Comparison of ENCODE assay signal across 34 cellular contexts in the genomic region with DNA sequence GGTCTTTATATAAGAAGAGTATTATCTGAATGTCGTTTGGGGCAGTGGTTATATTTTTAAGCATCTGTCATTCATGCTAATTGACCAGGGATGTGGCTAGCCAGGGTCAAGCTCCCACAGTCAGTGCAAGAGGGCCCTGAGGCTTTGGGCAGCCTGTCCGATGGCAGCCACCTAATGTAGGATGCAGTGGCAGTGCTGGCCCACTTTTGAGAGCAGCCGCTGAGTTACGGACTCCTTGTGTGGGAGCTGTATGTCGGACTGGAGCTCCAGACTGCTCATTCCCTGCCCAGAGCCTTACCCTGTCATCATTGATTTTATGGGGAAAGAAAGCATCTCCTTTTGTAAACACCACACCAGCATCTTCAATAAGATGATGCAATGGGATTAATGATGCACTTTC.
"Had no signal": no experiment of that assay in that cellular context is flagged by ENCODE, and none has a peak within 500 bp of the region (broad histone marks: within the 10 kb centered on the region; RNA-seq: fewer than 3 reads in every experiment).

No MANE protein-coding gene starts in this region.

- H3K4me1 Mint-ChIP-seq: activated CD4-positive, alpha-beta T cell treated with anti-CD3 and anti-CD28 coated beads, Interleukin-2, amount 10 ng/mL, durations not matched to agents 24 days and 14 days; activated CD8-positive, alpha-beta memory T cell treated with anti-CD3 and anti-CD28 coated beads, Interleukin-2, amount 10 ng/mL, durations not matched to agents 7 days and 5 days; activated naive CD4-positive, alpha-beta T cell treated with anti-CD3 and anti-CD28 coated beads, Interleukin-2, amount 10 ng/mL, durations not matched to agents 7 days and 5 days; activated naive CD8-positive, alpha-beta T cell treated with anti-CD3 and anti-CD28 coated beads for 36 hours had no signal

- H3K4me3 ChIP-seq: adrenal gland, body of pancreas, breast epithelium had no signal

- H3K27ac ChIP-seq: adrenal gland, body of pancreas, brain microvascular endothelial cell, breast epithelium, VCaP had no signal

- H3K4me3 Mint-ChIP-seq: activated B cell treated with CpG ODN at 0.5 μM for 24 hours; activated CD4-positive, alpha-beta memory T cell treated with anti-CD3 and anti-CD28 coated beads, Interleukin-2, amount 10 ng/mL, durations not matched to agents 7 days and 5 days; activated CD4-positive, alpha-beta T cell treated with anti-CD3 and anti-CD28 coated beads, Interleukin-2, amount 10 ng/mL, durations not matched to agents 24 days and 14 days; activated CD8-positive, alpha-beta memory T cell treated with anti-CD3 and anti-CD28 coated beads, Interleukin-2, amount 10 ng/mL, durations not matched to agents 7 days and 5 days; activated CD8-positive, alpha-beta T cell treated with anti-CD3 and anti-CD28 coated beads, Interleukin-2, amount 10 ng/mL, durations not matched to agents 7 days and 5 days; activated naive CD4-positive, alpha-beta T cell treated with anti-CD3 and anti-CD28 coated beads, Interleukin-2, amount 10 ng/mL, durations not matched to agents 7 days and 5 days; activated naive CD8-positive, alpha-beta T cell treated with anti-CD3 and anti-CD28 coated beads for 36 hours; activated T-cell treated with anti-CD3 and anti-CD28 coated beads, Interleukin-2, amount 50 U/mL, for 24 hours; T-helper 1 cell treated with Interleukin-12 subunit alpha and Interleukin-12 subunit beta and Interleukin-4 antibody, amounts not matched to agents 30 μg/mL and 1 μg/mL, for 36 hours; T-helper 2 cell treated with Interferon-gamma antibody and Interleukin-4, amounts not matched to agents 5 μg/mL and 100 μg/mL, for 36 hours had no signal

- H3K27me3 ChIP-seq: adrenal gland, body of pancreas, brain microvascular endothelial cell, breast epithelium had no signal

- H3K9me3 Mint-ChIP-seq: activated B cell treated with CpG ODN at 0.5 μM for 24 hours; activated CD4-positive, alpha-beta memory T cell treated with anti-CD3 and anti-CD28 coated beads, Interleukin-2, amount 10 ng/mL, durations not matched to agents 7 days and 5 days; activated CD4-positive, alpha-beta T cell treated with anti-CD3 and anti-CD28 coated beads, Interleukin-2, amount 10 ng/mL, durations not matched to agents 24 days and 14 days; activated naive CD4-positive, alpha-beta T cell treated with anti-CD3 and anti-CD28 coated beads, Interleukin-2, amount 10 ng/mL, durations not matched to agents 7 days and 5 days; activated naive CD4-positive, alpha-beta T cell treated with anti-CD3 and anti-CD28 coated beads, Interleukin-2, amount 50 U/mL, for 72 hours; activated naive CD8-positive, alpha-beta T cell treated with anti-CD3 and anti-CD28 coated beads for 36 hours; activated T-cell treated with anti-CD3 and anti-CD28 coated beads, Interleukin-2, amount 50 U/mL, for 24 hours; activated T-helper 2 cell treated with anti-CD3 and anti-CD28 coated beads, Interferon-gamma antibody, Interleukin-2, Interleukin-4, amounts not matched to agents 10 μg/mL and 5 μg/mL and 100 μg/mL, durations not matched to agents 14 hours and 24 hours and 36 hours; T-helper 1 cell treated with Interleukin-12 subunit alpha and Interleukin-12 subunit beta and Interleukin-4 antibody, amounts not matched to agents 30 μg/mL and 1 μg/mL, for 36 hours; T-helper 2 cell treated with Interferon-gamma antibody and Interleukin-4, amounts not matched to agents 5 μg/mL and 100 μg/mL, for 36 hours had no signal

- H3K9me3 ChIP-seq: adrenal gland, body of pancreas, breast epithelium had no signal

- H3K4me1 ChIP-seq: adrenal gland, body of pancreas, breast epithelium had no signal

- H3K36me3 Mint-ChIP-seq: activated CD8-positive, alpha-beta memory T cell treated with anti-CD3 and anti-CD28 coated beads, Interleukin-2, amount 10 ng/mL, durations not matched to agents 7 days and 5 days; activated naive CD4-positive, alpha-beta T cell treated with anti-CD3 and anti-CD28 coated beads, Interleukin-2, amount 10 ng/mL, durations not matched to agents 7 days and 5 days; activated naive CD4-positive, alpha-beta T cell treated with anti-CD3 and anti-CD28 coated beads, Interleukin-2, amount 50 U/mL, for 72 hours; activated naive CD8-positive, alpha-beta T cell treated with anti-CD3 and anti-CD28 coated beads for 36 hours had no signal

- ATAC-seq: activated CD8-positive, alpha-beta memory T cell treated with anti-CD3 and anti-CD28 coated beads, Interleukin-2, amount 10 ng/mL, durations not matched to agents 7 days and 5 days; activated CD8-positive, alpha-beta T cell treated with anti-CD3 and anti-CD28 coated beads, Interleukin-2, amount 10 ng/mL, durations not matched to agents 7 days and 5 days; activated naive CD4-positive, alpha-beta T cell treated with anti-CD3 and anti-CD28 coated beads, Interleukin-2, amount 50 U/mL, for 72 hours; body of pancreas had no signal

- H3K36me3 ChIP-seq: adrenal gland, brain microvascular endothelial cell, breast epithelium had no signal

- H3K27ac Mint-ChIP-seq: activated B cell treated with CpG ODN at 0.5 μM for 24 hours; activated CD4-positive, alpha-beta memory T cell treated with anti-CD3 and anti-CD28 coated beads, Interleukin-2, amount 10 ng/mL, durations not matched to agents 7 days and 5 days; activated CD4-positive, alpha-beta T cell treated with anti-CD3 and anti-CD28 coated beads, Interleukin-2, amount 10 ng/mL, durations not matched to agents 24 days and 14 days; activated CD8-positive, alpha-beta memory T cell treated with anti-CD3 and anti-CD28 coated beads, Interleukin-2, amount 10 ng/mL, durations not matched to agents 7 days and 5 days; activated CD8-positive, alpha-beta T cell treated with anti-CD3 and anti-CD28 coated beads, Interleukin-2, amount 10 ng/mL, durations not matched to agents 7 days and 5 days; activated naive CD4-positive, alpha-beta T cell treated with anti-CD3 and anti-CD28 coated beads, Interleukin-2, amount 10 ng/mL, durations not matched to agents 7 days and 5 days; activated naive CD4-positive, alpha-beta T cell treated with anti-CD3 and anti-CD28 coated beads, Interleukin-2, amount 50 U/mL, for 72 hours; activated naive CD8-positive, alpha-beta T cell treated with anti-CD3 and anti-CD28 coated beads for 36 hours; activated T-cell treated with anti-CD3 and anti-CD28 coated beads, Interleukin-2, amount 50 U/mL, for 24 hours; activated T-helper 2 cell treated with anti-CD3 and anti-CD28 coated beads, Interferon-gamma antibody, Interleukin-2, Interleukin-4, amounts not matched to agents 10 μg/mL and 5 μg/mL and 100 μg/mL, durations not matched to agents 14 hours and 24 hours and 36 hours; T-helper 1 cell treated with Interleukin-12 subunit alpha and Interleukin-12 subunit beta and Interleukin-4 antibody, amounts not matched to agents 30 μg/mL and 1 μg/mL, for 36 hours; T-helper 2 cell treated with Interferon-gamma antibody and Interleukin-4, amounts not matched to agents 5 μg/mL and 100 μg/mL, for 36 hours had no signal

- DNase-seq: activated B cell treated with CpG ODN at 0.5 μM for 24 hours; activated CD4-positive, alpha-beta memory T cell treated with anti-CD3 and anti-CD28 coated beads, Interleukin-2, amount 10 ng/mL, durations not matched to agents 7 days and 5 days; activated CD4-positive, alpha-beta T cell treated with anti-CD3 and anti-CD28 coated beads for 4 hours; activated CD4-positive, alpha-beta T cell treated with anti-CD3 and anti-CD28 coated beads, Interleukin-2, amount 10 ng/mL, durations not matched to agents 24 days and 14 days; activated CD4-positive, alpha-beta T cell treated with anti-CD3 and anti-CD28 coated beads, Interleukin-2, amount 50 U/mL, for 1 hour; activated CD4-positive, alpha-beta T cell treated with anti-CD3 and anti-CD28 coated beads, Interleukin-2, amount 50 U/mL, for 4 hours; activated CD4-positive, CD25-positive, alpha-beta regulatory T cell treated with anti-CD3 and anti-CD28 coated beads, Interleukin-2, amount 50 U/mL, for 72 hours; activated CD8-positive, alpha-beta memory T cell treated with anti-CD3 and anti-CD28 coated beads for 24 hours; activated CD8-positive, alpha-beta memory T cell treated with anti-CD3 and anti-CD28 coated beads, Interleukin-2, amount 10 ng/mL, durations not matched to agents 7 days and 5 days; activated CD8-positive, alpha-beta memory T cell treated with anti-CD3 and anti-CD28 coated beads, Interleukin-2, amount 50 U/mL, for 48 hours; activated CD8-positive, alpha-beta T cell treated with anti-CD3 and anti-CD28 coated beads, Interleukin-2, amount 10 ng/mL, durations not matched to agents 7 days and 5 days; activated effector memory CD4-positive, alpha-beta T cell treated with Interleukin-2 at 50 U/mL for 16 hours; activated gamma-delta T cell; activated naive CD4-positive, alpha-beta T cell treated with anti-CD3 and anti-CD28 coated beads, Interleukin-2, amount 10 ng/mL, durations not matched to agents 7 days and 5 days; activated naive CD4-positive, alpha-beta T cell treated with Interleukin-2 at 50 U/mL for 16 hours; activated naive CD8-positive, alpha-beta T cell treated with anti-CD3 and anti-CD28 coated beads for 36 hours; activated T-cell treated with anti-CD3 and anti-CD28 coated beads, Interleukin-2, amount 50 U/mL, for 24 hours; activated T-cell treated with anti-CD3 and anti-CD28 coated beads, Interleukin-2, amount 50 U/mL, for 48 hours; adrenal gland; amniotic stem cell; aorta; body of pancreas; brain microvascular endothelial cell; central memory CD4-positive, alpha-beta T cell; cerebellar nuclear complex; T-helper 1 cell; T-helper 2 cell; T-helper 9 cell had no signal
